23 cellular contexts compared by ENCODE assay signal in the genomic region with DNA sequence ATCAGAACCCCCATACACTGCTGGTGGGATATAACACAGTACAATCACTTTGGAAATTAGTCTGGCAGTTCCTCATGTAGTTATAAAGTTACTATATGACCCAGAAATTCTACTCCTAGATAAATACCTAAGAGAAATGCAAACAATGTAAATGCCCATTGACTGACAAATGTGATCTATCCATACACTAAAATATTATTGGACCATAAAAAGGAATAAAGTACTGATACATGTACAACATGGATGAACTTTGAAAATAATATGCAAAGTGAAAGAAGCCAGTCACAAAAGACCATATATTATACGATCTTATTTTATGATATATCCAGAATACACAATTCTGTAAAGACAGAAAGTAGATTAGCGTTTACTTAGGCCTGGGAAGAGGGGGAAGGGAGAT. TPM values are rescaled to one million over a fixed set of nuclear protein-coding genes. Genes with fewer than 3 reads are reported as not detected.
DNase-seq lines count a peak whose midpoint lies in the region; ATAC-seq and TF ChIP-seq lines count a peak whose summit lies in the region.
"Had no signal": no experiment of that assay in that cellular context is flagged by ENCODE, and none has a peak within 500 bp of the region (broad histone marks: within the 10 kb centered on the region; RNA-seq: fewer than 3 reads in every experiment).

No MANE protein-coding gene starts in this region.

- H3K27me3 Mint-ChIP-seq in mesothelial cell of epicardium (ENCODE audit: low read depth) (no peaks in the 10 kb centered on the region), nephron (ENCODE audit: low read depth) (no peaks in the 10 kb centered on the region)
- H3K27me3 Mint-ChIP-seq: B cell; CD4-positive, alpha-beta T cell had no signal

- H3K27ac Mint-ChIP-seq in mesothelial cell of epicardium: peak overlapping the region; percentile 30
- peak overlapping the region; percentile 56 to 96 (median 75) for H3K27ac Mint-ChIP-seq in nephron
- H3K27ac Mint-ChIP-seq: B cell; CD4-positive, alpha-beta T cell; CD8-positive, alpha-beta T cell had no signal

- ATAC-seq in GM18520 (IDR thresholded peaks at IDR 0.05; ENCODE audit: unreplicated experiment): no peak
- ATAC-seq: CD8-positive, alpha-beta T cell; GM12878 had no signal

- peaks cover 38% of the 10 kb centered on the region for H3K9me3 Mint-ChIP-seq in mesothelial cell of epicardium
- peaks cover 26% of the 10 kb centered on the region for H3K9me3 Mint-ChIP-seq in nephron

- H3K4me3 Mint-ChIP-seq in mesothelial cell of epicardium: no peak overlapping the region
- H3K4me3 Mint-ChIP-seq in nephron: no peak overlapping the region
- H3K4me3 Mint-ChIP-seq: B cell; CD4-positive, alpha-beta T cell; CD8-positive, alpha-beta T cell had no signal

- H3K36me3 Mint-ChIP-seq in mesothelial cell of epicardium: peaks cover 32% of the 10 kb centered on the region
- H3K36me3 Mint-ChIP-seq in nephron (ENCODE audit: low read depth): peaks cover 26% of the 10 kb centered on the region

- POLR2A ChIA-PET in HEK293T (lab: Yijun Ruan, JAX): no interaction called here

- TF ChIP-seq CTCF in mesothelial cell of epicardium (IDR thresholded peaks at IDR 0.05; ENCODE audit: unreplicated experiment): no peak
- TF ChIP-seq CTCF in nephron (IDR thresholded peaks at IDR 0.05; ENCODE audit: unreplicated experiment in 3 of 3): no peak

- DNase-seq in HEK293T (ENCODE audit: extremely low spot score) (no peak), mesothelial cell of epicardium (ENCODE audit: low spot score in 2 of 2, unreplicated experiment in 2 of 2) (no peak), kidney tubule cell (ENCODE audit: low spot score) (no peak), amniotic stem cell (lab: John Stamatoyannopoulos, UW) (no peak)
- DNase-seq in activated CD8-positive, alpha-beta memory T cell treated with anti-CD3 and anti-CD28 coated beads, Interleukin-2, amount 50 U/mL, for 4 hours: no peak
- DNase-seq: 8988T; AML-193; CD4-positive, alpha-beta T cell; CD8-positive, alpha-beta T cell; COR-L47; DMS 273 treated with DMSO at 0.1 percent for 48 hours; DMS153; DMS53; DMS79; DND-41; EL; GDM1 had no signal

- H3K4me1 Mint-ChIP-seq in mesothelial cell of epicardium (peaks cover 28% of the 10 kb centered on the region), nephron (peaks cover 32% of the 10 kb centered on the region)
- H3K4me1 Mint-ChIP-seq: B cell had no signal

- CTCF ChIA-PET in HEK293T (lab: Yijun Ruan, JAX): no interaction called here

TF ChIP-seq in HEK293T, 16 proteins besides CTCF, POLR2A, EP300 and RAD21:
- TF ChIP-seq PKNOX1 (IDR thresholded peaks at IDR 0.05): peak; percentile 30; the same call in 1 of the 2 replicates
- peak; percentile 50; the same call in 1 of the 2 replicates for TF ChIP-seq FOXA1 (IDR thresholded peaks at IDR 0.05)
- TF ChIP-seq LEF1 (IDR thresholded peaks at IDR 0.05; ENCODE audit: borderline replicate concordance): no peak
- no peak for TF ChIP-seq FOXK2 (IDR thresholded peaks at IDR 0.05)
- TF ChIP-seq NFRKB (IDR thresholded peaks at IDR 0.05): no peak
- no peak for TF ChIP-seq CTBP1 (IDR thresholded peaks at IDR 0.05; ENCODE audit: borderline replicate concordance)

RNA-seq across cellular contexts. Expression of gene IMPG2, which starts 7.8 kb away (rescaled TPM):
- 0.59 to 0.69 TPM (median 0.69 TPM) in 3 replicates for total RNA-seq in mesothelial cell of epicardium
- total RNA-seq: Daoy, G401 had no signal
